18 cellular contexts compared by ENCODE assay signal in genomic region chr10:113019692-113020424, GRCh38.
DNase-seq lines count a peak whose midpoint lies in the region; ATAC-seq lines count a peak whose summit lies in the region.
"Had no signal": no experiment of that assay in that cellular context is flagged by ENCODE, and none has a peak within 500 bp of the region (broad histone marks: within the 10 kb centered on the region; RNA-seq: fewer than 3 reads in every experiment).

No MANE protein-coding gene starts in this region.

- no peaks in the 10 kb centered on the region for H3K36me3 Mint-ChIP-seq in activated T-helper 17 cell treated with anti-CD3 and anti-CD28 coated beads, Interleukin-2, amount 50 U/mL, for 72 hours (ENCODE audit: low read depth)
- no peaks in the 10 kb centered on the region for H3K36me3 Mint-ChIP-seq in stimulated activated naive B cell treated with anti-CD40 and anti-IgM and Interleukin-4, amounts not matched to agents 10 μg/mL and 1 μg/mL and 100 μg/mL, for 72 hours
- H3K36me3 Mint-ChIP-seq: activated naive CD8-positive, alpha-beta T cell treated with anti-CD3 and anti-CD28 coated beads, Interleukin-2, amount 10 ng/mL, durations not matched to agents 7 days and 5 days had no signal

- H3K4me2 ChIP-seq in trophoblast cell (ENCODE audit: low read length), result no peak overlapping the region

- H2BK12ac ChIP-seq in trophoblast cell (ENCODE audit: low read length), result no peak overlapping the region

- H2BK120ac ChIP-seq in trophoblast cell (ENCODE audit: insufficient read depth, low read length, poor library complexity), result no peak overlapping the region

- no CpG with 5 or more reads among the region's 11 CpGs for WGBS in trophoblast cell (ENCODE audit: extremely low coverage, insufficient coverage, insufficient read length)

- ATAC-seq in GM18868 (IDR thresholded peaks at IDR 0.05; ENCODE audit: unreplicated experiment), result no peak
- no peak for ATAC-seq in activated T-helper 17 cell treated with anti-CD3 and anti-CD28 coated beads, Interleukin-2, amount 50 U/mL, for 72 hours (replicated peaks)
- ATAC-seq in stimulated activated naive B cell treated with anti-CD40 and anti-IgM and Interleukin-4, amounts not matched to agents 10 μg/mL and 1 μg/mL and 100 μg/mL, for 72 hours (replicated peaks), result no peak
- ATAC-seq: esophagus mucosa, SK-N-SH treated with all-trans-retinoic acid at 6 μM for 48 hours had no signal

- H3K14ac ChIP-seq in trophoblast cell (ENCODE audit: low read length), result no peak overlapping the region

- H3K18ac ChIP-seq in trophoblast cell (ENCODE audit: low read length), result peak overlapping the region; percentile 3

- H3K9ac ChIP-seq in trophoblast cell (ENCODE audit: low read length), result no peak overlapping the region

- no peak overlapping the region for H2AFZ ChIP-seq in trophoblast cell (ENCODE audit: insufficient read depth, low read length, poor library complexity)

- no peaks in the 10 kb centered on the region for H3K4me1 Mint-ChIP-seq in activated T-helper 17 cell treated with anti-CD3 and anti-CD28 coated beads, Interleukin-2, amount 50 U/mL, for 72 hours
- no peaks in the 10 kb centered on the region for H3K4me1 Mint-ChIP-seq in stimulated activated naive B cell treated with anti-CD40 and anti-IgM and Interleukin-4, amounts not matched to agents 10 μg/mL and 1 μg/mL and 100 μg/mL, for 72 hours
- H3K4me1 Mint-ChIP-seq: activated naive CD8-positive, alpha-beta T cell treated with anti-CD3 and anti-CD28 coated beads, Interleukin-2, amount 10 ng/mL, durations not matched to agents 7 days and 5 days had no signal

- peak overlapping the region; percentile 47 for H3K27ac ChIP-seq in cingulate gyrus (ENCODE audit: low read depth, low read length)
- no peak overlapping the region for H3K27ac ChIP-seq in trophoblast cell (ENCODE audit: low read depth, low read length)

- no peak overlapping the region for H4K91ac ChIP-seq in trophoblast cell (ENCODE audit: low read depth, low read length)

- H4K12ac ChIP-seq in trophoblast cell (ENCODE audit: low read depth, low read length), result no peak overlapping the region

- peaks cover 19 to 20% of the 10 kb centered on the region in 2 experiments for H3K4me1 ChIP-seq in trophoblast cell (ENCODE audit: control insufficient read depth in 1 of 2, insufficient read depth in 2 of 2, low read length in 2 of 2)

- peaks cover 8% of the 10 kb centered on the region for H3K27me3 Mint-ChIP-seq in activated T-helper 17 cell treated with anti-CD3 and anti-CD28 coated beads, Interleukin-2, amount 50 U/mL, for 72 hours
- peaks cover 3 to 4% of the 10 kb centered on the region in 2 donors for H3K27me3 Mint-ChIP-seq in stimulated activated naive B cell treated with anti-CD40 and anti-IgM and Interleukin-4, amounts not matched to agents 10 μg/mL and 1 μg/mL and 100 μg/mL, for 72 hours

- DNase-seq in DMS53 (lab: John Stamatoyannopoulos, UW), result peak; percentile 94
- peak; percentile 45 for DNase-seq in NCI-H2029 (lab: John Stamatoyannopoulos, UW)
- DNase-seq in trophoblast cell, result no peak
- DNase-seq in activated naive CD4-positive, alpha-beta T cell treated with Interleukin-2 at 50 U/mL for 16 hours, result no peak
- DNase-seq in stimulated activated naive B cell treated with anti-CD40 and anti-IgM and Interleukin-4, amounts not matched to agents 10 μg/mL and 1 μg/mL and 100 μg/mL, for 72 hours, result no peak
- DNase-seq: activated CD4-positive, CD25-positive, alpha-beta regulatory T cell; activated naive CD8-positive, alpha-beta T cell treated with anti-CD3 and anti-CD28 coated beads, Interleukin-2, amount 10 ng/mL, durations not matched to agents 7 days and 5 days; activated T-cell treated with anti-CD3 and anti-CD28 coated beads for 4 hours; GDM1; HFFc6; hippocampal formation; mesendoderm had no signal

- H3K4ac ChIP-seq in trophoblast cell (ENCODE audit: low read depth, low read length), result no peak overlapping the region

- no peaks in the 10 kb centered on the region for H3K9me3 Mint-ChIP-seq in activated T-helper 17 cell treated with anti-CD3 and anti-CD28 coated beads, Interleukin-2, amount 50 U/mL, for 72 hours
- H3K9me3 Mint-ChIP-seq in stimulated activated naive B cell treated with anti-CD40 and anti-IgM and Interleukin-4, amounts not matched to agents 10 μg/mL and 1 μg/mL and 100 μg/mL, for 72 hours, result no peaks in the 10 kb centered on the region
- H3K9me3 Mint-ChIP-seq: activated naive CD8-positive, alpha-beta T cell treated with anti-CD3 and anti-CD28 coated beads, Interleukin-2, amount 10 ng/mL, durations not matched to agents 7 days and 5 days; HFFc6 had no signal

- no peak overlapping the region for H3K27ac Mint-ChIP-seq in activated T-helper 17 cell treated with anti-CD3 and anti-CD28 coated beads, Interleukin-2, amount 50 U/mL, for 72 hours
- no peak overlapping the region for H3K27ac Mint-ChIP-seq in stimulated activated naive B cell treated with anti-CD40 and anti-IgM and Interleukin-4, amounts not matched to agents 10 μg/mL and 1 μg/mL and 100 μg/mL, for 72 hours
- H3K27ac Mint-ChIP-seq: activated naive CD8-positive, alpha-beta T cell treated with anti-CD3 and anti-CD28 coated beads, Interleukin-2, amount 10 ng/mL, durations not matched to agents 7 days and 5 days; CD14-positive monocyte; HFFc6 had no signal

- peaks cover 15% of the 10 kb centered on the region for H3K79me2 ChIP-seq in trophoblast cell (ENCODE audit: control insufficient read depth, insufficient read depth, low read length, poor library complexity)

- H3K9me3 ChIP-seq in trophoblast cell (ENCODE audit: insufficient read depth, low read depth, low read length), result no peaks in the 10 kb centered on the region

- H3K36me3 ChIP-seq in trophoblast cell (ENCODE audit: control insufficient read depth in 1 of 2, insufficient read depth in 2 of 2, low read length in 2 of 2), result peaks cover 0 to 2% of the 10 kb centered on the region in 2 experiments

- H3K79me1 ChIP-seq in trophoblast cell (ENCODE audit: low read length), result peaks cover 5% of the 10 kb centered on the region

- H3K27me3 ChIP-seq in trophoblast cell (ENCODE audit: insufficient read depth, low read length), result no peaks in the 10 kb centered on the region

- no peak overlapping the region for H4K8ac ChIP-seq in trophoblast cell (ENCODE audit: low read depth, low read length)

- no peak overlapping the region for H3K4me3 Mint-ChIP-seq in activated T-helper 17 cell treated with anti-CD3 and anti-CD28 coated beads, Interleukin-2, amount 50 U/mL, for 72 hours
- H3K4me3 Mint-ChIP-seq in stimulated activated naive B cell treated with anti-CD40 and anti-IgM and Interleukin-4, amounts not matched to agents 10 μg/mL and 1 μg/mL and 100 μg/mL, for 72 hours, result no peak overlapping the region
- H3K4me3 Mint-ChIP-seq: activated naive CD8-positive, alpha-beta T cell treated with anti-CD3 and anti-CD28 coated beads, Interleukin-2, amount 10 ng/mL, durations not matched to agents 7 days and 5 days; HFFc6 had no signal

- no peak overlapping the region for H2AK5ac ChIP-seq in trophoblast cell (ENCODE audit: low read length)

- H3K23ac ChIP-seq in trophoblast cell (ENCODE audit: low read length), result no peak overlapping the region

- H2BK5ac ChIP-seq in trophoblast cell (ENCODE audit: low read depth, low read length, poor library complexity), result no peak overlapping the region

- H3K4me3 ChIP-seq in trophoblast cell (ENCODE audit: low read depth, low read length), result no peak overlapping the region

Comparison
In these comparisons a context has a peak if more than half of its experiments do, and no peak if none do; other contexts are left out.
1. DNase-seq: peak in DMS53 (single experiment) and NCI-H2029 (single experiment); none in trophoblast cell (0 of 2), activated naive CD4-positive, alpha-beta T cell treated with Interleukin-2 at 50 U/mL for 16 hours (single experiment) and stimulated activated naive B cell treated with anti-CD40 and anti-IgM and Interleukin-4, amounts not matched to agents 10 μg/mL and 1 μg/mL and 100 μg/mL, for 72 hours (single experiment).